Comparison of ENCODE assay signal across 8 cellular contexts in genomic region chr7:44797329-44798258, GRCh38. TPM values are rescaled to one million over a fixed set of nuclear protein-coding genes. Genes with fewer than 3 reads are reported as not detected.
DNase-seq lines count a peak whose midpoint lies in the region; TF ChIP-seq lines count a peak whose summit lies in the region.

No MANE protein-coding gene starts in this region.

- peaks cover 12% of the 10 kb centered on the region for H3K36me3 ChIP-seq in neural progenitor cell
- peaks cover 34 to 41% (median 39%) of the 10 kb centered on the region in 4 donors for H3K36me3 ChIP-seq in stomach

- H3K4me1 Mint-ChIP-seq in activated naive CD4-positive, alpha-beta T cell treated with anti-CD3 and anti-CD28 coated beads for 36 hours (ENCODE audit: low read depth), result peaks cover 30% of the 10 kb centered on the region
- peaks cover 20% of the 10 kb centered on the region for H3K4me1 Mint-ChIP-seq in neural progenitor cell

- 1 to 2% (median 2%) methylated on average over 26 of the region's 26 CpGs for WGBS in stomach, 5 donors

- CTCF ChIA-PET in activated naive CD4-positive, alpha-beta T cell treated with anti-CD3 and anti-CD28 coated beads for 36 hours (lab: Charles Lee), result interaction anchor here (0.6 to 2.1 kb wide), 9 partner anchors 25 to 229 kb away, joined by 3 to 9 read pairs (median 3); no protein-coding TSS in a partner anchor

- DNase-seq in ELR (ENCODE audit: low read depth), result peak; percentile 91
- DNase-seq in HCEC 1CT, result peak; percentile 88
- DNase-seq in MV-4-11 (lab: John Stamatoyannopoulos, UW), result peak; percentile 81
- DNase-seq in SK-MEL-5 (ENCODE audit: low read depth, low spot score), result peak; percentile 90
- peak; percentile 89 for DNase-seq in activated naive CD4-positive, alpha-beta T cell treated with anti-CD3 and anti-CD28 coated beads for 36 hours
- DNase-seq in foreskin melanocyte, result peak; percentile 75
- peak; percentile 89 for DNase-seq in neural progenitor cell (ENCODE audit: low spot score)
- peak; percentile 87 for DNase-seq in stomach

- peak overlapping the region; percentile 98 for H3K4me3 Mint-ChIP-seq in activated naive CD4-positive, alpha-beta T cell treated with anti-CD3 and anti-CD28 coated beads for 36 hours
- H3K4me3 Mint-ChIP-seq in neural progenitor cell, result peak overlapping the region; percentile 97

- TF ChIP-seq EP300 in stomach (IDR thresholded peaks at IDR 0.05), result no peak

- H2AFZ ChIP-seq in neural progenitor cell (replicated peaks), result no peak overlapping the region

- in situ Hi-C loops in SK-MEL-5 (cut with HindIII; ENCODE audit: low pct_unique_long_range_greater_than_20kb, low sequenced_read_pairs), result no loop called here

- TF ChIP-seq POLR2A in stomach (IDR thresholded peaks at IDR 0.05), result no peak

- TF ChIP-seq CTCF in neural progenitor cell (IDR thresholded peaks at IDR 0.05) (peak; percentile 59), stomach (IDR thresholded peaks at IDR 0.05) (peak in 4 of 7 experiments; percentile 32 to 64 (median 44))

- H3K4me2 ChIP-seq in neural progenitor cell, result peak overlapping the region; percentile 91

- H3F3A ChIP-seq in neural progenitor cell (ENCODE audit: low read depth), result peaks cover 57% of the 10 kb centered on the region

- peak overlapping the region; percentile 98 for H3K27ac Mint-ChIP-seq in activated naive CD4-positive, alpha-beta T cell treated with anti-CD3 and anti-CD28 coated beads for 36 hours
- peak overlapping the region; percentile 96 for H3K27ac Mint-ChIP-seq in neural progenitor cell

- H3K79me2 ChIP-seq in neural progenitor cell (ENCODE audit: low read depth), result peaks cover 58% of the 10 kb centered on the region

- peaks cover 47% of the 10 kb centered on the region for H3K36me3 Mint-ChIP-seq in activated naive CD4-positive, alpha-beta T cell treated with anti-CD3 and anti-CD28 coated beads for 36 hours (ENCODE audit: low read depth)
- H3K36me3 Mint-ChIP-seq in neural progenitor cell, result peaks cover 34% of the 10 kb centered on the region

- peaks cover 50% of the 10 kb centered on the region for H4K20me1 ChIP-seq in neural progenitor cell (ENCODE audit: low read depth)

- intact Hi-C loops in activated naive CD4-positive, alpha-beta T cell treated with anti-CD3 and anti-CD28 coated beads for 36 hours (cut with micrococcal nuclease), result loop anchor here (2.0 kb wide), 4 partner anchors 117 to 307 kb away; partner anchors contain the start of gene NUDCD3
- intact Hi-C loops in stomach (cut with DNase I; ENCODE audit: low total_unique reads), result no loop called here

- H3K9me3 ChIP-seq in neural progenitor cell (ENCODE audit: low read depth) (no peaks in the 10 kb centered on the region), stomach (no peaks in the 10 kb centered on the region)

- H3K4me1 ChIP-seq in neural progenitor cell (peaks cover 8% of the 10 kb centered on the region), stomach (peaks cover 21 to 59% (median 31%) of the 10 kb centered on the region in 4 donors)

- H3K9me3 Mint-ChIP-seq in activated naive CD4-positive, alpha-beta T cell treated with anti-CD3 and anti-CD28 coated beads for 36 hours, result no peaks in the 10 kb centered on the region
- no peaks in the 10 kb centered on the region for H3K9me3 Mint-ChIP-seq in neural progenitor cell

- peak overlapping the region; percentile 85 for H3K9ac ChIP-seq in neural progenitor cell

- H3K27me3 ChIP-seq in neural progenitor cell, result no peaks in the 10 kb centered on the region
- no peaks in the 10 kb centered on the region for H3K27me3 ChIP-seq in stomach

- peak overlapping the region; percentile 74 for H3K4me3 ChIP-seq in neural progenitor cell
- peak overlapping the region; percentile 72 to 85 (median 80) for H3K4me3 ChIP-seq in stomach

- peak overlapping the region; percentile 96 for H3K27ac ChIP-seq in neural progenitor cell
- peak overlapping the region; percentile 98 to 100 (median 99) for H3K27ac ChIP-seq in stomach

- H3K27me3 Mint-ChIP-seq in activated naive CD4-positive, alpha-beta T cell treated with anti-CD3 and anti-CD28 coated beads for 36 hours (ENCODE audit: low read depth), result no peaks in the 10 kb centered on the region
- peaks cover 8% of the 10 kb centered on the region for H3K27me3 Mint-ChIP-seq in neural progenitor cell (ENCODE audit: insufficient read depth, low read depth)

RNA-seq across cellular contexts. Expression of gene PPIA, which starts 1.1 kb away (rescaled TPM):
- 8,852 and 9,543 TPM in 2 replicates for total RNA-seq in SK-MEL-5 (2014; rRNA removed; shearing (Covaris generic))
- 6,425 and 7,391 TPM in 2 replicates for polyA plus RNA-seq in SK-MEL-5 (2015; cell fraction: cytosol; rRNA removed)
- 1,266 and 1,287 TPM in 2 replicates for polyA plus RNA-seq in SK-MEL-5 (2015; cell fraction: nucleus; rRNA removed)
- total RNA-seq in activated naive CD4-positive, alpha-beta T cell treated with anti-CD3 and anti-CD28 coated beads for 36 hours, result 1,000 to 10,000 TPM; 3,406 to 3,423 TPM
- total RNA-seq in neural progenitor cell (ENCODE audit: low replicate concordance) (2,768 and 2,932 TPM in 2 replicates), stomach (1,000 to 10,000 TPM in 1 of 5 donors, 100 to 1,000 TPM in 4; 218 to 1,275 (median 564) TPM)
- 1,000 to 10,000 TPM; 2,273 to 3,648 (median 2,820) TPM for polyA plus RNA-seq in stomach

RNA-seq across cellular contexts. Expression of gene ZMIZ2, which starts 48.9 kb away (rescaled TPM):
- total RNA-seq in SK-MEL-5 (2014; rRNA removed; shearing (Covaris generic)), result 5.3 and 5.4 TPM in 2 replicates
- 39.6 and 54.4 TPM in 2 replicates for polyA plus RNA-seq in SK-MEL-5 (2015; cell fraction: cytosol; rRNA removed)
- 333 and 355 TPM in 2 replicates for polyA plus RNA-seq in SK-MEL-5 (2015; cell fraction: nucleus; rRNA removed)
- 10 to 100 TPM; 83.1 to 86.5 TPM for total RNA-seq in activated naive CD4-positive, alpha-beta T cell treated with anti-CD3 and anti-CD28 coated beads for 36 hours
- total RNA-seq in neural progenitor cell (ENCODE audit: low replicate concordance) (7.6 and 19.5 TPM in 2 replicates), stomach (100 to 1,000 TPM in 1 of 5 donors, 10 to 100 TPM in 4; 14.5 to 108 (median 45.1) TPM)
- 10 to 100 TPM; 18.0 to 32.3 (median 26.8) TPM for polyA plus RNA-seq in stomach

RNA-seq across cellular contexts. Expression of gene H2AZ2, which starts 50.3 kb away (rescaled TPM):
- 238 TPM in 2 replicates for total RNA-seq in SK-MEL-5 (2014; rRNA removed; shearing (Covaris generic))
- 201 and 207 TPM in 2 replicates for polyA plus RNA-seq in SK-MEL-5 (2015; cell fraction: cytosol; rRNA removed)
- polyA plus RNA-seq in SK-MEL-5 (2015; cell fraction: nucleus; rRNA removed), result 55.6 and 77.3 TPM in 2 replicates
- 100 to 1,000 TPM; 344 to 361 TPM for total RNA-seq in activated naive CD4-positive, alpha-beta T cell treated with anti-CD3 and anti-CD28 coated beads for 36 hours
- total RNA-seq in neural progenitor cell (ENCODE audit: low replicate concordance) (439 and 462 TPM in 2 replicates), stomach (100 to 1,000 TPM in 3 of 5 donors, 10 to 100 TPM in 2; 32.4 to 194 (median 139) TPM)
- polyA plus RNA-seq in stomach, result 100 to 1,000 TPM in 1 of 3 donors, 10 to 100 TPM in 2; 85.7 to 111 (median 98.0) TPM

Comparison
In these comparisons a context has a peak if more than half of its experiments do, and no peak if none do; other contexts are left out.
1. Peak in every context shown above with its lines: DNase-seq, H3K4me3 ChIP-seq and H3K27ac ChIP-seq.